Comparison of ENCODE assay signal across 14 cellular contexts in genomic region chr3:38027466-38028465, GRCh38. TPM values are rescaled to one million over a fixed set of nuclear protein-coding genes. Genes with fewer than 3 reads are reported as not detected.
DNase-seq lines count a peak whose midpoint lies in the region; ATAC-seq and TF ChIP-seq lines count a peak whose summit lies in the region.
"Had no signal": no experiment of that assay in that cellular context is flagged by ENCODE, and none has a peak within 500 bp of the region (broad histone marks: within the 10 kb centered on the region; RNA-seq: fewer than 3 reads in every experiment).

No MANE protein-coding gene starts in this region.

- H3K9ac ChIP-seq in ES-I3 (ENCODE audit: low read depth, low read length), result peak overlapping the region; percentile 66; the same call in 1 of the 2 replicates

- TF ChIP-seq EP300 in gastroesophageal sphincter (IDR thresholded peaks at IDR 0.05), result no peak

- DNase-seq in T-cell (no peak), sciatic nerve (ENCODE audit: low spot score) (peak; percentile 48), SJCRH30 (no peak)
- DNase-seq in activated CD4-positive, CD25-positive, alpha-beta regulatory T cell (lab: John Stamatoyannopoulos, UW), result no peak
- no peak for DNase-seq in stimulated activated CD4-positive, alpha-beta T cell treated with anti-CD3 and anti-CD28 coated beads, Interleukin-2, amount 100 ng/mL, for 48 hours
- DNase-seq: activated CD8-positive, alpha-beta memory T cell treated with anti-CD3 and anti-CD28 coated beads for 24 hours; DMS79 treated with DMSO at 0.1 percent for 48 hours; GOT3; MM.1S; NCI-H446 treated with DMSO at 0.1 percent for 48 hours had no signal

- H3K4me1 ChIP-seq in ES-I3 (ENCODE audit: insufficient read depth, low read length) (peaks cover 11% of the 10 kb centered on the region; the same call in 1 of the 2 replicates), gastroesophageal sphincter (peaks cover 0 to 78% (median 22%) of the 10 kb centered on the region in 3 donors), SJCRH30 (peaks cover 5% of the 10 kb centered on the region; the same call in 1 of the 2 replicates)

- WGBS in gastroesophageal sphincter (ENCODE audit: low coverage in 1 of 2), 2 donors, result 80 to 91% methylated on average over 1 to 2 of the region's 6 CpGs

- H3K9me3 ChIP-seq in ES-I3 (ENCODE audit: control insufficient read depth, insufficient read depth, low read length) (no peaks in the 10 kb centered on the region), gastroesophageal sphincter (no peaks in the 10 kb centered on the region), SJCRH30 (replicated peaks) (no peaks in the 10 kb centered on the region)
- H3K9me3 ChIP-seq: SJSA1 had no signal

- TF ChIP-seq POLR2A in gastroesophageal sphincter (IDR thresholded peaks at IDR 0.05), result no peak

- H3K9me3 Mint-ChIP-seq in T-cell, result no peaks in the 10 kb centered on the region

- peaks cover 6 to 8% of the 10 kb centered on the region in 2 donors for H3K27me3 Mint-ChIP-seq in T-cell

- POLR2A ChIA-PET in T-cell (lab: Charles Lee), result interaction anchor here in 1 of 2 donors (0.7 kb wide), 1 partner anchor 422 kb away, joined by 4 read pairs; no protein-coding TSS in a partner anchor

- H3K36me3 Mint-ChIP-seq in T-cell, result no peaks in the 10 kb centered on the region

- H3K27ac ChIP-seq in gastroesophageal sphincter (peak overlapping the region in 3 of 4 donors; percentile 91 to 95 (median 93)), SJCRH30 (no peak overlapping the region)
- H3K27ac ChIP-seq: cardiac muscle cell, SJSA1 had no signal

- H3K36me3 ChIP-seq in ES-I3 (ENCODE audit: insufficient read depth, low read length), result no peaks in the 10 kb centered on the region
- no peaks in the 10 kb centered on the region for H3K36me3 ChIP-seq in gastroesophageal sphincter
- no peaks in the 10 kb centered on the region for H3K36me3 ChIP-seq in SJCRH30
- H3K36me3 ChIP-seq: cardiac muscle cell, SJSA1 had no signal

- CTCF ChIA-PET in T-cell (lab: Charles Lee), result interaction anchor here (0.6 to 0.7 kb wide), 2 partner anchors 11 to 53 kb away, joined by 3 read pairs; partner anchors contain the start of gene DLEC1 (in 1 of the 2)

- intact Hi-C loops in sciatic nerve (cut with DNase I), result no loop called here

- peaks cover 46 to 57% (median 50%) of the 10 kb centered on the region in 3 donors for H3K4me1 Mint-ChIP-seq in T-cell

- H3K27me3 ChIP-seq in gastroesophageal sphincter (no peaks in the 10 kb centered on the region), SJCRH30 (no peaks in the 10 kb centered on the region)
- H3K27me3 ChIP-seq: SJSA1 had no signal

- H3K27ac Mint-ChIP-seq in T-cell, result peak overlapping the region; percentile 65 to 86

- peak overlapping the region; percentile 54 to 82 (median 61) for H3K4me3 Mint-ChIP-seq in T-cell

- no peak for ATAC-seq in T-cell (replicated peaks in 1 of 4)
- no peak for ATAC-seq in gastroesophageal sphincter
- ATAC-seq in sciatic nerve, result no peak

- no peak for TF ChIP-seq CTCF in gastroesophageal sphincter (IDR thresholded peaks at IDR 0.05)

- H3K4me3 ChIP-seq in gastroesophageal sphincter, result peak overlapping the region in 1 of 2 donors; percentile 86
- H3K4me3 ChIP-seq in SJCRH30, result no peak overlapping the region
- H3K4me3 ChIP-seq: SJSA1 had no signal

RNA-seq across cellular contexts. Expression of gene PLCD1, which starts 1.7 kb away (rescaled TPM):
- total RNA-seq in T-cell (10 to 100 TPM; 31.3 to 91.0 (median 75.7) TPM), gastroesophageal sphincter (10 to 100 TPM; 25.4 to 29.8 (median 27.1) TPM), sciatic nerve (40.7 TPM)
- 0.94 and 1.3 TPM in 2 replicates for total RNA-seq in SJCRH30 (2014; rRNA removed; shearing (Covaris generic))

RNA-seq across cellular contexts. Expression of gene DLEC1, which starts 11.2 kb away (rescaled TPM):
- total RNA-seq in T-cell (10 to 100 TPM in 3 of 5 donors, 1 to 10 TPM in 2; 4.7 to 21.7 (median 17.8) TPM), gastroesophageal sphincter (under 1 TPM; 0.07 to 0.78 (median 0.16) TPM), sciatic nerve (4.8 TPM)
- total RNA-seq in SJCRH30 (2014; rRNA removed; shearing (Covaris generic)), result not detected in 2 replicates
- total RNA-seq: SJSA1 had no signal

RNA-seq across cellular contexts. Expression of gene VILL, which starts 37.2 kb away (rescaled TPM):
- total RNA-seq in T-cell (10 to 100 TPM; 26.6 to 44.6 (median 42.1) TPM), gastroesophageal sphincter (1 to 10 TPM; 3.5 to 7.5 (median 5.2) TPM), sciatic nerve (9.9 TPM)
- total RNA-seq in SJCRH30 (2014; rRNA removed; shearing (Covaris generic)), result 0.06 TPM in 1 of 2 replicates, not detected in the other

Comparison
In these comparisons a context has a peak if more than half of its experiments do, and no peak if none do; other contexts are left out.
1. RNA of gene PLCD1, which starts 1.7 kb away (total RNA-seq): 31.3 to 91.0 TPM in T-cell, 40.7 TPM in sciatic nerve (single experiment) and 25.4 to 29.8 TPM in gastroesophageal sphincter; 0.94 to 1.3 TPM in SJCRH30; every median in the first group is over 10 times any median in the second.